In genomic region chr10:31742255-31742654, GRCh38 we compare ENCODE assay signal across 1 cellular context.
TF ChIP-seq lines count a peak whose summit lies in the region.

No MANE protein-coding gene starts in this region.

TF ChIP-seq in SK-N-SH treated with all-trans-retinoic acid at 6 μM for 48 hours, 23 proteins besides CTCF, POLR2A, EP300 and RAD21 (continued from another document):
- TF ChIP-seq, protein P1, sequence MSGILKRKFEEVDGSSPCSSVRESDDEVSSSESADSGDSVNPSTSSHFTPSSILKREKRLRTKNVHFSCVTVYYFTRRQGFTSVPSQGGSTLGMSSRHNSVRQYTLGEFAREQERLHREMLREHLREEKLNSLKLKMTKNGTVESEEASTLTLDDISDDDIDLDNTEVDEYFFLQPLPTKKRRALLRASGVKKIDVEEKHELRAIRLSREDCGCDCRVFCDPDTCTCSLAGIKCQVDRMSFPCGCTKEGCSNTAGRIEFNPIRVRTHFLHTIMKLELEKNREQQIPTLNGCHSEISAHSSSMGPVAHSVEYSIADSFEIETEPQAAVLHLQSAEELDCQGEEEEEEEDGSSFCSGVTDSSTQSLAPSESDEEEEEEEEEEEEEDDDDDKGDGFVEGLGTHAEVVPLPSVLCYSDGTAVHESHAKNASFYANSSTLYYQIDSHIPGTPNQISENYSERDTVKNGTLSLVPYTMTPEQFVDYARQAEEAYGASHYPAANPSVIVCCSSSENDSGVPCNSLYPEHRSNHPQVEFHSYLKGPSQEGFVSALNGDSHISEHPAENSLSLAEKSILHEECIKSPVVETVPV (CRISPR knock-in tag; IDR thresholded peaks at IDR 0.05) = no peak
- TF ChIP-seq TSHZ2 (CRISPR knock-in tag; IDR thresholded peaks at IDR 0.05) (no peak), PPARA (CRISPR knock-in tag; IDR thresholded peaks at IDR 0.05; ENCODE audit: borderline replicate concordance) (no peak), ZFP3 (CRISPR knock-in tag; IDR thresholded peaks at IDR 0.05) (no peak), ISL1 (CRISPR knock-in tag; IDR thresholded peaks at IDR 0.05) (no peak), ESRRG (CRISPR knock-in tag; IDR thresholded peaks at IDR 0.05) (no peak)
